ENCODE assay signal across 25 cellular contexts in the genomic region with DNA sequence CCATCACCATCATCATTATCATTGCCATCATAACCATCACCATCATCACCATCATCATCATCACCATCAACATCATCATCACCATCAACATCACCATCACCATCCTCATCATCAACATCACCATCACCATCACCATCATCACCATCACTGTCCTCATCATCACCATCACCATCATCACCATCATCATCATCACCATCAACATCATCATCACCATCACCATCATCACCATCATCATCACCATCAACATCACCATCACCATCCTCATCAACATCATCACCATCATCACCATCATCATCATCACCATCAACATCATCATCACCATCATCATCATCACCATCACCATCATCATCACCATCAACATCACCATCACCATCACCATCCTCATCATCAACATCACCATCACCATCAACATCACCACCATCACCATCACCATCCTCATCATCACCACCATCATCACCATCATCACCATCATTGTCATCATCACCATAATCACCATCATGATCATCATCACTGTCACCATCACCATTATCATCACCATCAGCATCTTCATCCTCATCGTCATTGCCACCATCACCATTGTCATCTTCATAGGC.
"Had no signal": no experiment of that assay in that cellular context is flagged by ENCODE, and none has a peak within 500 bp of the region (broad histone marks: within the 10 kb centered on the region; RNA-seq: fewer than 3 reads in every experiment).

No MANE protein-coding gene starts in this region.

- H3K27ac ChIP-seq: ascending aorta, breast epithelium, coronary artery, dorsolateral prefrontal cortex had no signal

- DNase-seq: activated CD4-positive, alpha-beta memory T cell treated with anti-CD3 and anti-CD28 coated beads for 36 hours; activated CD4-positive, alpha-beta T cell treated with anti-CD3 and anti-CD28 coated beads for 36 hours; activated CD4-positive, alpha-beta T cell treated with anti-CD3 and anti-CD28 coated beads, Interleukin-2, amount 10 ng/mL, durations not matched to agents 24 days and 14 days; activated CD4-positive, CD25-positive, alpha-beta regulatory T cell; activated CD4-positive, CD25-positive, alpha-beta regulatory T cell treated with anti-CD3 and anti-CD28 coated beads, Interleukin-2, amount 50 U/mL, for 72 hours; activated CD8-positive, alpha-beta memory T cell treated with anti-CD3 and anti-CD28 coated beads, Interleukin-2, amount 10 ng/mL, durations not matched to agents 7 days and 5 days; activated CD8-positive, alpha-beta memory T cell treated with anti-CD3 and anti-CD28 coated beads, Interleukin-2, amount 50 U/mL, for 4 hours; activated CD8-positive, alpha-beta T cell treated with anti-CD3 and anti-CD28 coated beads, Interleukin-2, amount 10 ng/mL, durations not matched to agents 7 days and 5 days; activated gamma-delta T cell; activated naive CD4-positive, alpha-beta T cell; activated naive CD4-positive, alpha-beta T cell treated with anti-CD3 and anti-CD28 coated beads, Interleukin-2, amount 10 ng/mL, durations not matched to agents 7 days and 5 days; activated naive CD8-positive, alpha-beta T cell treated with anti-CD3 and anti-CD28 coated beads, Interleukin-2, amount 10 ng/mL, durations not matched to agents 7 days and 5 days; activated T-cell treated with anti-CD3 and anti-CD28 coated beads, Interleukin-2, amount 50 U/mL, for 1 hour; activated T-cell treated with anti-CD3 and anti-CD28 coated beads, Interleukin-2, amount 50 U/mL, for 48 hours; effector memory CD4-positive, alpha-beta T cell; endodermal cell; foreskin fibroblast; hippocampal formation had no signal

- H3K27me3 ChIP-seq: ascending aorta had no signal

- H3K4me3 ChIP-seq: ascending aorta, breast epithelium, coronary artery, dorsolateral prefrontal cortex had no signal

- H3K36me3 ChIP-seq: ascending aorta, breast epithelium had no signal

- H3K4me1 ChIP-seq: ascending aorta, breast epithelium had no signal

- FAIRE-seq: frontal cortex had no signal

- ATAC-seq: activated CD4-positive, alpha-beta T cell treated with anti-CD3 and anti-CD28 coated beads for 36 hours; activated CD8-positive, alpha-beta memory T cell treated with anti-CD3 and anti-CD28 coated beads, Interleukin-2, amount 10 ng/mL, durations not matched to agents 7 days and 5 days; activated CD8-positive, alpha-beta T cell treated with anti-CD3 and anti-CD28 coated beads, Interleukin-2, amount 10 ng/mL, durations not matched to agents 7 days and 5 days; activated naive CD4-positive, alpha-beta T cell treated with anti-CD3 and anti-CD28 coated beads, Interleukin-2, amount 50 U/mL, for 72 hours; esophagus mucosa had no signal

- H3K9me3 ChIP-seq: ascending aorta, breast epithelium had no signal
